Comparison of ENCODE assay signal across 13 cellular contexts in the genomic region with DNA sequence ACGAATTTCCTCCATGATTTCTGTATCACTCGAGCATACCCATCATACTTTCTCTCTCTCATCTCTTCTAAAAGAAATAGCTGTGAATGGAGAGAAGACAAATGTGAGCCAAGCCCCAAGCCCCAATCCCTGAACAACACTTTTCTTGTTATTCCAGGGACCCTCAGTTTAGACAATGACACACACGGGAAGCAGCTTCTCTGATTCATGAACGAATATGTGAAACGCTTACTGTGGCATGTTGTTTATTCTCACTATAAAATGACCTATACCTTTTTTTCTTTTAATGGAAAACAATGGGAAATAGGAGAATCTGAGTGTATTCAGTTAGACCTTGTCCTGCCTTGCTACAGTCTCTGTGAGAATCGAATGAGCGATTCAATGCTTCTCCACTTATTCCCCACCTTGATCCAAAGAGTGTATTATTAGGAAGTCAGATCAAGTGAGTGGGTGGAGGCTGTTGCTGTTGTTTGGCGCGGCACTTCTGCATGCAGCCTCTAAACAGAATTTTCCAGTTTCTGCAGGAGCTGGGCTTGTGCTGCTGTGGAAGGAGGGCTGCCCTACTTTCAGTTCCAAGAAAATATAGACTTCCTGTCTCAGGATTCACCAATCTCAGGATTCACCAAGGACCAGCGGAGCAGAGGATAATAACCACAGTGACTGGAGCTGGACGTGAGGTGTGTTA. TPM values are rescaled to one million over a fixed set of nuclear protein-coding genes. Genes with fewer than 3 reads are reported as not detected.
DNase-seq lines count a peak whose midpoint lies in the region; ATAC-seq and TF ChIP-seq lines count a peak whose summit lies in the region.
"Had no signal": no experiment of that assay in that cellular context is flagged by ENCODE, and none has a peak within 500 bp of the region (broad histone marks: within the 10 kb centered on the region; RNA-seq: fewer than 3 reads in every experiment).

No MANE protein-coding gene starts in this region.

- CTCF ChIA-PET in PC-3 (lab: Charles Lee), result interaction anchor here (0.9 to 1.2 kb wide), 2 partner anchors 17 to 126 kb away, joined by 3 to 9 read pairs; no protein-coding TSS in a partner anchor

- no TSS peak for BruUV-seq in PC-3 (replicated peaks; lab: Mats Ljungman, UMichigan)

- H2AFZ ChIP-seq in PC-3 (ENCODE audit: low read length), result no peak overlapping the region

- peaks cover 55% of the 10 kb centered on the region for H3K4me1 ChIP-seq in PC-3 (ENCODE audit: insufficient read depth, low read length)
- no peaks in the 10 kb centered on the region for H3K4me1 ChIP-seq in colonic mucosa
- peaks cover 37% of the 10 kb centered on the region for H3K4me1 ChIP-seq in mesodermal cell (ENCODE audit: control insufficient read depth, insufficient read depth, low read length, poor library complexity, severe bottlenecking)
- H3K4me1 ChIP-seq in upper lobe of left lung, result peaks cover 8 to 24% (median 20%) of the 10 kb centered on the region in 4 donors

- H3K36me3 ChIP-seq in PC-3 (ENCODE audit: low read depth, low read length) (peaks cover 10% of the 10 kb centered on the region; the same call in 1 of the 2 replicates), colonic mucosa (peaks cover 6% of the 10 kb centered on the region), mesodermal cell (ENCODE audit: control insufficient read depth, insufficient read depth, low read length) (peaks cover 27% of the 10 kb centered on the region), upper lobe of left lung (peaks cover 0 to 21% (median 6%) of the 10 kb centered on the region in 4 donors)

- TF ChIP-seq EP300 in upper lobe of left lung (IDR thresholded peaks at IDR 0.05), result no peak

- H3K4me3 ChIP-seq in PC-3 (ENCODE audit: low read length) (no peak overlapping the region), colonic mucosa (no peak overlapping the region), mesodermal cell (ENCODE audit: extremely low read depth, insufficient read depth, low read length, poor library complexity, severe bottlenecking) (no peak overlapping the region), upper lobe of left lung (no peak overlapping the region)
- H3K4me3 ChIP-seq: tibial nerve had no signal

- intact Hi-C loops in PC-3 (cut with micrococcal nuclease) (loop anchor here (2.0 to 10.0 kb wide), 5 partner anchors 16 to 318 kb away; a partner anchor contains a TSS), colonic mucosa (cut with DNase I) (loop anchor here (5.0 kb wide), 1 partner anchor 318 kb away; no protein-coding TSS in a partner anchor)

- peak overlapping the region; percentile 39 for H3K4me2 ChIP-seq in PC-3 (ENCODE audit: low read length)

- H3K79me2 ChIP-seq in PC-3 (ENCODE audit: low read length), result no peaks in the 10 kb centered on the region

- H3K27ac ChIP-seq in PC-3 (ENCODE audit: low read length) (peak overlapping the region; percentile 84), colonic mucosa (peak overlapping the region; percentile 77), mesodermal cell (ENCODE audit: low read depth, low read length, severe bottlenecking) (peak overlapping the region; percentile 58), upper lobe of left lung (peak overlapping the region in 3 of 4 donors; percentile 16 to 68 (median 21))

- H3K9me2 ChIP-seq in PC-3 (replicated peaks; ENCODE audit: low read length), result no peaks in the 10 kb centered on the region

- no peaks in the 10 kb centered on the region for H3K27me3 ChIP-seq in PC-3 (ENCODE audit: low read length)
- no peaks in the 10 kb centered on the region for H3K27me3 ChIP-seq in colonic mucosa
- H3K27me3 ChIP-seq in upper lobe of left lung, result no peaks in the 10 kb centered on the region
- H3K27me3 ChIP-seq: tibial nerve had no signal

- DNase-seq in PC-3 (peak; percentile 25), colonic mucosa (no peak), upper lobe of left lung (no peak), NCI-H2029 treated with DMSO at 0.1 percent for 48 hours (lab: John Stamatoyannopoulos, UW) (no peak), NCI-H2196 (lab: John Stamatoyannopoulos, UW; ENCODE audit: unreplicated experiment) (no peak)

- TF ChIP-seq POLR2A in upper lobe of left lung (IDR thresholded peaks at IDR 0.05), result no peak

- ATAC-seq in PC-3 (no peak), upper lobe of left lung (ENCODE audit: low FRiP score in 2 of 2) (peak in 1 of 2 donors; percentile 3), GM21723 (IDR thresholded peaks at IDR 0.05; ENCODE audit: unreplicated experiment) (no peak), GM18870 (IDR thresholded peaks at IDR 0.05; ENCODE audit: unreplicated experiment) (no peak)

- H3K9ac ChIP-seq in PC-3 (ENCODE audit: low read length), result peak overlapping the region; percentile 53
- no peak overlapping the region for H3K9ac ChIP-seq in colonic mucosa (ENCODE audit: low read depth in 2 of 2, low read length in 2 of 2)

- TF ChIP-seq CTCF in PC-3 (conservative IDR thresholded peaks at IDR 0.05; ENCODE audit: low read depth, low read length), result no peak
- TF ChIP-seq CTCF in colonic mucosa (IDR thresholded peaks at IDR 0.05), result no peak
- no peak for TF ChIP-seq CTCF in upper lobe of left lung (IDR thresholded peaks at IDR 0.05)

- no peaks in the 10 kb centered on the region for H3F3A ChIP-seq in PC-3 (ENCODE audit: low read length, unreplicated experiment)

- H4K20me1 ChIP-seq in PC-3 (ENCODE audit: low read length), result no peaks in the 10 kb centered on the region

- 83 to 89% methylated on average over 3 to 4 of the region's 11 CpGs for WGBS in mesodermal cell (ENCODE audit: insufficient coverage in 2 of 2), 2 experiments
- WGBS in upper lobe of left lung, 2 donors, result 87 to 89% methylated on average over 11 of the region's 11 CpGs

- POLR2A ChIA-PET in PC-3 (lab: Charles Lee; ENCODE audit: unreplicated experiment), result interaction anchor here (0.8 kb wide), 1 partner anchor 199 kb away, joined by 5 read pairs; a partner anchor contains a TSS

- no peaks in the 10 kb centered on the region for H3K9me3 ChIP-seq in PC-3 (ENCODE audit: low read length)
- H3K9me3 ChIP-seq in colonic mucosa, result no peaks in the 10 kb centered on the region
- H3K9me3 ChIP-seq in mesodermal cell (ENCODE audit: control insufficient read depth, low read length), result no peaks in the 10 kb centered on the region
- no peaks in the 10 kb centered on the region for H3K9me3 ChIP-seq in upper lobe of left lung
- H3K9me3 ChIP-seq: tibial nerve had no signal

RNA-seq across cellular contexts. Expression of a gene that starts 32.3 kb away (rescaled TPM):
- total RNA-seq in PC-3 (2014; rRNA removed) (not detected in 2 replicates), colonic mucosa (not detected), upper lobe of left lung (1 to 10 TPM in 1 of 6 donors, not detected in 5; 2.1 TPM)
- polyA plus RNA-seq in mesodermal cell (2013, experiment 1 of 2), result not detected
- not detected for polyA plus RNA-seq in mesodermal cell (2013, experiment 2 of 2)
- total RNA-seq: activated CD4-positive, alpha-beta memory T cell treated with anti-CD3 and anti-CD28 coated beads, Interleukin-2, amount 10 ng/mL, durations not matched to agents 7 days and 5 days; activated T-cell treated with anti-CD3 and anti-CD28 coated beads, Interleukin-2, amount 50 U/mL, for 72 hours; cerebellum; occipital lobe; tibial nerve had no signal

Comparison
In these comparisons a context has a peak if more than half of its experiments do, and no peak if none do; other contexts are left out.
1. H3K27ac ChIP-seq: peak in every context shown above with its lines; median percentile 84 in PC-3; 77 in colonic mucosa; 58 in mesodermal cell; 21 in upper lobe of left lung.